In the genomic region with DNA sequence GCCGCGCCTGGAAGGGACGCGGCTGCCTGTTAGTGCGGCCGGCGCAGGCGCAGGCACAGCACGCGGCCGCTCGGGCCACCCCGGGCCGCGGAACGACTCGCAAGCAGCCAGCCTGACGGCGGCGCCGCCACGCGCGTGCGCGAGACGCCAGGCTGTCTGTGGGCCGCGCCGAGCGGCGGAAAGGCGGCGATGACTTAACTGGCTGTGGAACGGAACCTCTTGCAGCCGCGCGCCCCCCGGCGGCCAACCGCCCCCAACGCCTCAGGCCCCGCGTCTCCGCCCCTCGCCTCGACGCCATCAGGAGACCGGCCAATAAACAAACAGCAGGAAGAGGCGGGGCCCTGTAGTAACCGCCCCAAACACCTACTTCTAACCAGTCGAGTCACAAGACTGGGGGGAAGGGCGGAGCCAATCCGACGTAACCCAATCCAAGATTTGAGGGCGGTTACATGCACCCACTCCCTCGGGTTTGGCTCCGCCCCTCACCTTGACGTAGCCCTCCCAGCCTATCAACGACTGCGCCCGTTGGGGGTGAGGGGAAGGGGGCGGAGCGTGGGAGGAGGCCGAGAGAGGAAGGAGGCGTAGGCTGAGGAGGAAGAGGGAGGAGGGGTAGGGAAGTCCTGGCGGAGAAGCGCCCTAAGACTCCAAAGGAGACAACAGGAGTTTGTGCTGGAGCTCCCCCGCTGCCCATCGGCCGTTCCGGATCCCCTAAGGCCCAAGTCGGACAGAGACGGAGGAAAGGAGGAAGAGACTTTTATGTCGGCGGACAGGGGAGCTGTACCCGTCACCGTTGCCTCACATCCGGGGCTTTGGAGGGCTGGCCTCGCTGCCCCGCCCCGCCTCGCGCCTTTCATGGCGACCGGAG, we compare ENCODE assay signal across 8 cellular contexts. TPM values are rescaled to one million over a fixed set of nuclear protein-coding genes. Genes with fewer than 3 reads are reported as not detected.
DNase-seq lines count a peak whose midpoint lies in the region; TF ChIP-seq lines count a peak whose summit lies in the region.

A gene (plus strand): TSS at position 566 of the 865 bp plus-strand sequence. CDS start 1,088 bp downstream, outside the sequence.

- H3K4me3 ChIP-seq in HFF-Myc (replicated peaks; ENCODE audit: low read depth, low read length) = peak within 1 kb of the TSS; percentile 87
- H3K4me3 ChIP-seq in SK-N-MC = peak within 1 kb of the TSS; percentile 96

- peak; percentile 74 for TF ChIP-seq CTCF in HFF-Myc (IDR thresholded peaks at IDR 0.05; ENCODE audit: low read depth, low read length, missing control alignments)

- H3K9ac ChIP-seq in SK-N-MC (ENCODE audit: insufficient read length) = peak within 1 kb of the TSS; percentile 97

- peak within 1 kb of the TSS; percentile 99 for H3K27ac ChIP-seq in SK-N-MC
- H3K27ac ChIP-seq in temporal lobe (ENCODE audit: low read depth, low read length) = peak within 1 kb of the TSS; percentile 99

- no peaks in the 10 kb centered on the region for H3K9me3 ChIP-seq in SK-N-MC (ENCODE audit: low read depth, low read length)

- DNase-seq in GM04504 (ENCODE audit: low read depth) = peak; percentile 100
- DNase-seq in HFF-Myc (ENCODE audit: extremely low read depth, low read depth) = peak; percentile 100
- DNase-seq in NAMALWA (ENCODE audit: low spot score) = peak; percentile 100
- peak; percentile 97 for DNase-seq in SK-N-MC (ENCODE audit: low read depth, low spot score)
- peak; percentile 100 for DNase-seq in activated naive CD4-positive, alpha-beta T cell treated with anti-CD3 and anti-CD28 coated beads, Interleukin-2, amount 50 U/mL, for 16 hours
- peak; percentile 98 for DNase-seq in germinal center (ENCODE audit: low spot score)
- peak; percentile 99 to 100 (median 100) for DNase-seq in nucleus accumbens (lab: John Stamatoyannopoulos, UW)

- H3K36me3 ChIP-seq in SK-N-MC (ENCODE audit: insufficient read depth, low read length) = peaks cover 38% of the 10 kb centered on the region

RNA-seq across cellular contexts. Expression of the gene that starts here (rescaled TPM):
- total RNA-seq in temporal lobe = 14.3 TPM

Comparison
In these comparisons a context has a peak if more than half of its experiments do, and no peak if none do; other contexts are left out.
1. Peak in every context shown above with its lines: DNase-seq, H3K4me3 ChIP-seq and H3K27ac ChIP-seq.